Comparison of ENCODE assay signal across 9 cellular contexts in the genomic region with DNA sequence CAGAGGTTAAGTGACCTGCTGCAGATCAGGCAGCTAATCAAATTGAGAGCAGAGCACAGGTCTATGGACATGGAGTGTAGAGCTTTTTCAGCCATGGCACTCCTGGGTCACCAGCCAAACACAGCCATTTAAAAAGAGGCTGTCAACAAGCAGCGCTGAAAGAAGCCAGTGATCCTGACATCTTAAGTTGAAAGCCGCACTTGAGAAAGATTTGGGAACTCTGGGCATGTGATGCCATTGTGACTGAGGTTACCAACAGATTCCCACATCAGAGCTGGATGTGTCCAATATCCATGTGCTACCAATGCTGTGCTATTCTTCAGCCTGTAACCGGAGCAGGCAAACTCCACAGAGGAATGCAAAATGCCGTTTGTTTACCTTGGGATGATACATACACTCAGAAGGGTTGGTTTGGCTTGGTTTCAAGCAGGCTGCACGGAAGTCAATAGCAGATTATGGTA. TPM values are rescaled to one million over a fixed set of nuclear protein-coding genes. Genes with fewer than 3 reads are reported as not detected.
DNase-seq lines count a peak whose midpoint lies in the region; ATAC-seq and TF ChIP-seq lines count a peak whose summit lies in the region.
"Had no signal": no experiment of that assay in that cellular context is flagged by ENCODE, and none has a peak within 500 bp of the region (broad histone marks: within the 10 kb centered on the region; RNA-seq: fewer than 3 reads in every experiment).

No MANE protein-coding gene starts in this region.

- H3K4me1 ChIP-seq in lung (ENCODE audit: control insufficient read depth in 2 of 2, insufficient read depth in 2 of 2, low read length in 2 of 2) = peaks cover 8 to 42% of the 10 kb centered on the region in 2 donors

- ATAC-seq in lung (ENCODE audit: insufficient read depth, low FRiP score) = peak; percentile 50
- ATAC-seq in HG02798 (IDR thresholded peaks at IDR 0.05; ENCODE audit: poor library complexity, unreplicated experiment) = no peak

- no peaks in the 10 kb centered on the region for H3K36me3 ChIP-seq in lung (ENCODE audit: control insufficient read depth in 2 of 2, insufficient read depth in 2 of 2, low read length in 2 of 2)
- H3K36me3 ChIP-seq: neutrophil had no signal

- H3K27me3 ChIP-seq in lung (ENCODE audit: control insufficient read depth, insufficient read depth) = no peaks in the 10 kb centered on the region

- WGBS in lung, 2 donors = 42 to 61% methylated on average over 5 of the region's 5 CpGs

- peak overlapping the region; percentile 53 for H3K27ac ChIP-seq in caudate nucleus (ENCODE audit: low read depth, low read length)
- H3K27ac ChIP-seq in lung (ENCODE audit: low read depth in 1 of 2, low read length in 1 of 2) = peak overlapping the region in 1 of 2 donors; percentile 84
- H3K27ac ChIP-seq: neutrophil had no signal

- H3K4me3 ChIP-seq in lung = no peak overlapping the region

- DNase-seq in AG09319 (ENCODE audit: extremely low read depth, low read depth) = peak; percentile 49
- DNase-seq in NCI-H146 (lab: John Stamatoyannopoulos, UW) = peak; percentile 61
- DNase-seq in caudate nucleus (lab: John Stamatoyannopoulos, UW) = peak in 19 of 61 donors; percentile 8 to 81 (median 27)
- peak; percentile 41 for DNase-seq in lung (ENCODE audit: low spot score)
- no peak for DNase-seq in HUDEP-2 (lab: John Stamatoyannopoulos, UW; ENCODE audit: unreplicated experiment in 76 of 76)
- no peak for DNase-seq in NCI-H2171 (lab: John Stamatoyannopoulos, UW)
- no peak for DNase-seq in SKM-1 (lab: John Stamatoyannopoulos, UW; ENCODE audit: unreplicated experiment)

- TF ChIP-seq CTCF in AG09319 (IDR thresholded peaks at IDR 0.05; ENCODE audit: low read depth, low read length) (no peak), lung (IDR thresholded peaks at IDR 0.05; ENCODE audit: control extremely low read depth, extremely low read depth) (no peak)

- H3K9me3 ChIP-seq in lung (ENCODE audit: control insufficient read depth in 2 of 2, insufficient read depth in 1 of 2, low read length in 1 of 2) = no peaks in the 10 kb centered on the region
- H3K9me3 ChIP-seq: neutrophil had no signal

RNA-seq across cellular contexts. Expression of a gene that starts 56.2 kb away (rescaled TPM):
- 100 to 1,000 TPM in 1 of 2 donors, 10 to 100 TPM in 1; 93.4 to 135 TPM for total RNA-seq in lung
- 10 to 100 TPM; 20.0 to 26.4 TPM for polyA plus RNA-seq in lung

Comparison
In these comparisons a context has a peak if more than half of its experiments do, and no peak if none do; other contexts are left out.
1. DNase-seq: peak in AG09319 (single experiment), NCI-H146 (single experiment) and lung (single experiment); none in HUDEP-2 (0 of 76), NCI-H2171 (single experiment) and SKM-1 (single experiment).